28 cellular contexts compared by ENCODE assay signal in genomic region chr20:32806356-32806755, GRCh38. TPM values are rescaled to one million over a fixed set of nuclear protein-coding genes. Genes with fewer than 3 reads are reported as not detected.
DNase-seq lines count a peak whose midpoint lies in the region; ATAC-seq and TF ChIP-seq lines count a peak whose summit lies in the region.
"Had no signal": no experiment of that assay in that cellular context is flagged by ENCODE, and none has a peak within 500 bp of the region (broad histone marks: within the 10 kb centered on the region; RNA-seq: fewer than 3 reads in every experiment).

No MANE protein-coding gene starts in this region.

- peaks cover 7% of the 10 kb centered on the region for H3K4me1 ChIP-seq in foreskin keratinocyte
- H3K4me1 ChIP-seq in thymus (ENCODE audit: control insufficient read depth, insufficient read depth, low read length) = no peaks in the 10 kb centered on the region

- H3K36me3 ChIP-seq in thymus (ENCODE audit: control insufficient read depth, insufficient read depth) = peaks cover 15% of the 10 kb centered on the region

- POLR2A ChIA-PET in WTC11 (lab: Charles Lee) = no interaction called here

- H3K27me3 Mint-ChIP-seq in WTC11 (ENCODE audit: low read depth) = no peaks in the 10 kb centered on the region
- H3K27me3 Mint-ChIP-seq: activated naive CD8-positive, alpha-beta T cell treated with anti-CD3 and anti-CD28 coated beads, Interleukin-2, amount 10 ng/mL, durations not matched to agents 7 days and 5 days; CD4-positive, CD25-positive, alpha-beta regulatory T cell; natural killer cell treated with Interleukin-12 subunit alpha and Interleukin-12 subunit beta and Interleukin-15 and Interleukin-18, amount 100 ng/mL, for 72 hours; T-helper 17 cell had no signal

- no peak overlapping the region for H3K4me3 ChIP-seq in thymus (ENCODE audit: low read length)

- H3K27me3 ChIP-seq in foreskin keratinocyte (no peaks in the 10 kb centered on the region), thymus (ENCODE audit: control insufficient read depth, insufficient read depth) (no peaks in the 10 kb centered on the region)

- no peaks in the 10 kb centered on the region for H3K9me3 ChIP-seq in thymus (ENCODE audit: control insufficient read depth)
- H3K9me3 ChIP-seq: SK-N-SH had no signal

- H3K9me3 Mint-ChIP-seq in WTC11 = no peaks in the 10 kb centered on the region
- H3K9me3 Mint-ChIP-seq: activated naive CD8-positive, alpha-beta T cell treated with anti-CD3 and anti-CD28 coated beads, Interleukin-2, amount 10 ng/mL, durations not matched to agents 7 days and 5 days; natural killer cell treated with Interleukin-12 subunit alpha and Interleukin-12 subunit beta and Interleukin-15 and Interleukin-18, amount 100 ng/mL, for 72 hours had no signal

- peak overlapping the region; percentile 95 for H3K27ac Mint-ChIP-seq in WTC11
- H3K27ac Mint-ChIP-seq: activated naive CD8-positive, alpha-beta T cell treated with anti-CD3 and anti-CD28 coated beads, Interleukin-2, amount 10 ng/mL, durations not matched to agents 7 days and 5 days; CD4-positive, CD25-positive, alpha-beta regulatory T cell; natural killer cell treated with Interleukin-12 subunit alpha and Interleukin-12 subunit beta and Interleukin-15 and Interleukin-18, amount 100 ng/mL, for 72 hours; T-helper 17 cell had no signal

- peak overlapping the region; percentile 23; the same call in 1 of the 2 replicates for H3K4me3 Mint-ChIP-seq in WTC11
- H3K4me3 Mint-ChIP-seq: activated naive CD8-positive, alpha-beta T cell treated with anti-CD3 and anti-CD28 coated beads, Interleukin-2, amount 10 ng/mL, durations not matched to agents 7 days and 5 days; CD4-positive, CD25-positive, alpha-beta regulatory T cell; natural killer cell treated with Interleukin-12 subunit alpha and Interleukin-12 subunit beta and Interleukin-15 and Interleukin-18, amount 100 ng/mL, for 72 hours; T-helper 17 cell had no signal

- no peak for ATAC-seq in WTC11
- ATAC-seq in foreskin keratinocyte = peak; percentile 59
- no peak for ATAC-seq in HG02798 (IDR thresholded peaks at IDR 0.05; ENCODE audit: poor library complexity, unreplicated experiment)
- ATAC-seq: natural killer cell treated with Interleukin-12 subunit alpha and Interleukin-12 subunit beta and Interleukin-15 and Interleukin-18, amount 100 ng/mL, for 72 hours; T-helper 17 cell had no signal

- WGBS in thymus = 96% methylated on average over 5 of the region's 5 CpGs

- H3K4me1 Mint-ChIP-seq in WTC11 = peaks cover 73% of the 10 kb centered on the region
- H3K4me1 Mint-ChIP-seq: activated naive CD8-positive, alpha-beta T cell treated with anti-CD3 and anti-CD28 coated beads, Interleukin-2, amount 10 ng/mL, durations not matched to agents 7 days and 5 days; CD4-positive, CD25-positive, alpha-beta regulatory T cell had no signal

- no peak overlapping the region for H3K27ac ChIP-seq in foreskin keratinocyte
- peak overlapping the region; percentile 19 for H3K27ac ChIP-seq in thymus (ENCODE audit: low read depth)
- H3K27ac ChIP-seq: HL-60 had no signal

- peak; percentile 44 for DNase-seq in NCI-H82 (lab: John Stamatoyannopoulos, UW)
- no peak for DNase-seq in NCI-H82 treated with DMSO at 0.1 percent for 48 hours (lab: John Stamatoyannopoulos, UW; ENCODE audit: unreplicated experiment)
- DNase-seq in WTC11 (ENCODE audit: low spot score) = no peak
- DNase-seq in foreskin keratinocyte = peak; percentile 59 to 74
- DNase-seq in stimulated activated CD4-positive, alpha-beta T cell treated with anti-CD3 and anti-CD28 coated beads, Interleukin-4, amount 100 ng/mL, for 1 hour = no peak
- DNase-seq in NCI-H1092 (lab: John Stamatoyannopoulos, UW) = no peak
- DNase-seq: 8988T; activated CD4-positive, alpha-beta T cell treated with anti-CD3 and anti-CD28 coated beads for 48 hours; activated CD8-positive, alpha-beta memory T cell treated with anti-CD3 and anti-CD28 coated beads for 24 hours; activated effector memory CD4-positive, alpha-beta T cell treated with anti-CD3 and anti-CD28 coated beads, Interleukin-2, amount 50 U/mL, for 16 hours; activated naive CD8-positive, alpha-beta T cell treated with anti-CD3 and anti-CD28 coated beads, Interleukin-2, amount 10 ng/mL, durations not matched to agents 7 days and 5 days; CD4-positive, CD25-positive, alpha-beta regulatory T cell; central memory CD4-positive, alpha-beta T cell; Kasumi-1; kidney; midbrain; MV-4-11; NCI-H345; SK-N-SH; small intestine; stimulated activated CD4-positive, alpha-beta T cell treated with anti-CD3 and anti-CD28 coated beads, Interleukin-1b, Interleukin-23, amount 100 ng/mL, for 48 hours; T-helper 17 cell had no signal

- CTCF ChIA-PET in WTC11 (lab: Charles Lee) = interaction anchor here (2.0 kb wide), 1 partner anchor 16 kb away, joined by 7 read pairs; no protein-coding TSS in a partner anchor

- H3K36me3 Mint-ChIP-seq in WTC11 = peaks cover 90% of the 10 kb centered on the region
- H3K36me3 Mint-ChIP-seq: natural killer cell treated with Interleukin-12 subunit alpha and Interleukin-12 subunit beta and Interleukin-15 and Interleukin-18, amount 100 ng/mL, for 72 hours had no signal

- TF ChIP-seq CTCF in WTC11 (IDR thresholded peaks at IDR 0.05) = no peak
- TF ChIP-seq CTCF in foreskin keratinocyte (conservative IDR thresholded peaks at IDR 0.05) = no peak

TF ChIP-seq in WTC11, 78 proteins besides CTCF, POLR2A, EP300 and RAD21 (continues in another document):
- TF ChIP-seq GTF2I (CRISPR knock-in tag; conservative IDR thresholded peaks at IDR 0.05) = no peak
- no peak for TF ChIP-seq NFYB (CRISPR knock-in tag; conservative IDR thresholded peaks at IDR 0.05; ENCODE audit: low read depth)
- no peak for TF ChIP-seq ATF6 (CRISPR knock-in tag; IDR thresholded peaks at IDR 0.05)
- no peak for TF ChIP-seq NR1H2 (CRISPR knock-in tag; IDR thresholded peaks at IDR 0.05)
- no peak for TF ChIP-seq OVOL2 (CRISPR knock-in tag; IDR thresholded peaks at IDR 0.05; ENCODE audit: borderline replicate concordance)
- no peak for TF ChIP-seq USF1 (CRISPR knock-in tag; IDR thresholded peaks at IDR 0.05)
- TF ChIP-seq ETV6 (CRISPR knock-in tag; IDR thresholded peaks at IDR 0.05) = no peak
- TF ChIP-seq NR3C1 (CRISPR knock-in tag; conservative IDR thresholded peaks at IDR 0.05; ENCODE audit: low read depth) = no peak
- TF ChIP-seq ZNF425 (CRISPR knock-in tag; conservative IDR thresholded peaks at IDR 0.05) = no peak
- no peak for TF ChIP-seq E2F1 (CRISPR knock-in tag; IDR thresholded peaks at IDR 0.05)

RNA-seq across cellular contexts. Expression of gene MAPRE1, which starts 13.4 kb away (rescaled TPM):
- 154 to 159 TPM (median 155 TPM) in 3 replicates for total RNA-seq in WTC11 (2021)
- 99.3 and 99.6 TPM in 2 replicates for total RNA-seq in foreskin keratinocyte
- polyA plus RNA-seq in foreskin keratinocyte = 60.1 and 67.2 TPM in 2 replicates
- 55.6 TPM for polyA plus RNA-seq in thymus

RNA-seq across cellular contexts. Expression of gene DNMT3B, which starts 44.2 kb away (rescaled TPM):
- 638 to 682 TPM (median 641 TPM) in 3 replicates for total RNA-seq in WTC11 (2021)
- 2.6 and 2.7 TPM in 2 replicates for total RNA-seq in foreskin keratinocyte
- polyA plus RNA-seq in foreskin keratinocyte = 0.79 and 1.1 TPM in 2 replicates
- 1.3 TPM for polyA plus RNA-seq in thymus

RNA-seq across cellular contexts. Expression of gene EFCAB8, which starts 52.4 kb away (rescaled TPM):
- total RNA-seq in WTC11 (2021) = 0.17 to 0.55 TPM (median 0.32 TPM) in 3 replicates
- total RNA-seq in foreskin keratinocyte = not detected in 2 replicates
- polyA plus RNA-seq in foreskin keratinocyte = 0.01 TPM in 1 of 2 replicates, not detected in the other
- polyA plus RNA-seq in thymus = 0.46 TPM
- total RNA-seq: OCI-LY7 had no signal
- polyA plus RNA-seq: CD4-positive, CD25-positive, alpha-beta regulatory T cell; liver; SK-N-SH had no signal

Comparison
In these comparisons a context has a peak if more than half of its experiments do, and no peak if none do; other contexts are left out.
1. DNase-seq: peak in NCI-H82 (single experiment) and foreskin keratinocyte (2 of 2); none in NCI-H82 treated with DMSO at 0.1 percent for 48 hours (single experiment), WTC11 (single experiment), stimulated activated CD4-positive, alpha-beta T cell treated with anti-CD3 and anti-CD28 coated beads, Interleukin-4, amount 100 ng/mL, for 1 hour (single experiment) and NCI-H1092 (single experiment).
2. RNA of gene DNMT3B, which starts 44.2 kb away (total RNA-seq): 638 to 682 TPM in WTC11; 2.6 to 2.7 TPM in foreskin keratinocyte; every median in the first group is over 100 times any median in the second.